Comparison of ENCODE assay signal across 1 cellular context in genomic region chr1:117030271-117030877, GRCh38.
TF ChIP-seq lines count a peak whose summit lies in the region.

No MANE protein-coding gene starts in this region.

TF ChIP-seq in K562, 482 proteins besides CTCF, POLR2A, EP300 and RAD21:
- TF ChIP-seq ZNF197 (CRISPR knock-in tag; IDR thresholded peaks at IDR 0.05; ENCODE audit: low read depth) (no peak), FOXP1 (CRISPR knock-in tag; IDR thresholded peaks at IDR 0.05) (no peak), CBFB (CRISPR knock-in tag; IDR thresholded peaks at IDR 0.05) (no peak), ZNF668 (CRISPR knock-in tag; IDR thresholded peaks at IDR 0.05) (no peak), RBM39 (optimal IDR thresholded peaks at IDR 0.05; ENCODE audit: low read depth, low read length) (peak; percentile 55), NFE2L1 (tag; IDR thresholded peaks at IDR 0.05; ENCODE audit: borderline replicate concordance, low read depth) (no peak), ZNF512 (tag; IDR thresholded peaks at IDR 0.05) (peak; percentile 34; the same call in 1 of the 2 replicates), HOXB6 (CRISPR knock-in tag; IDR thresholded peaks at IDR 0.05; ENCODE audit: borderline replicate concordance) (no peak), TAF9B (IDR thresholded peaks at IDR 0.05; ENCODE audit: partially characterized antibody) (no peak)
